ENCODE assay signal across 29 cellular contexts in genomic region chr2:160534249-160534648, GRCh38.
"Had no signal": no experiment of that assay in that cellular context is flagged by ENCODE, and none has a peak within 500 bp of the region (broad histone marks: within the 10 kb centered on the region; RNA-seq: fewer than 3 reads in every experiment).

No MANE protein-coding gene starts in this region.

- H3K27ac ChIP-seq: brain microvascular endothelial cell, cardiac muscle cell, KMS-11, RWPE1, SJCRH30, VCaP had no signal

- H3K27me3 ChIP-seq: brain microvascular endothelial cell, cardiac muscle cell, SJCRH30 had no signal

- H3K9me3 ChIP-seq: SK-N-SH had no signal

- H3K4me3 ChIP-seq: cardiac muscle cell, SJCRH30 had no signal

- DNase-seq: activated CD4-positive, alpha-beta memory T cell treated with anti-CD3 and anti-CD28 coated beads for 36 hours; activated CD4-positive, alpha-beta T cell treated with anti-CD3 and anti-CD28 coated beads, Interleukin-2, amount 10 ng/mL, durations not matched to agents 7 days and 5 days; activated CD4-positive, CD25-positive, alpha-beta regulatory T cell; activated CD8-positive, alpha-beta memory T cell treated with anti-CD3 and anti-CD28 coated beads for 24 hours; activated effector memory CD4-positive, alpha-beta T cell treated with anti-CD3 and anti-CD28 coated beads, Interleukin-2, amount 50 U/mL, for 16 hours; activated naive CD4-positive, alpha-beta T cell treated with Interleukin-2 at 50 U/mL for 16 hours; activated naive CD8-positive, alpha-beta T cell treated with anti-CD3 and anti-CD28 coated beads, Interleukin-2, amount 50 U/mL, for 24 hours; activated T-cell treated with anti-CD3 and anti-CD28 coated beads, Interleukin-2, amount 50 U/mL, for 4 hours; NCI-H1092; NCI-H1417; NCI-H1694; NCI-H2029; NCI-H2107; NCI-H2171 treated with DMSO at 0.1 percent for 48 hours; NCI-H226; NCI-H69; NK-92 treated with Interleukin-12 subunit alpha and Interleukin-12 subunit beta, amount 100 ng/mL, for 24 hours; OCI-M1; Right ventricle myocardium superior; SJCRH30; SK-N-SH; T-helper 1 cell had no signal

- H3K9ac ChIP-seq: KMS-11, SK-N-SH had no signal

- H3K4me2 ChIP-seq: KMS-11, SK-N-SH had no signal

- H3K36me3 ChIP-seq: brain microvascular endothelial cell, cardiac muscle cell, SJCRH30 had no signal

- ATAC-seq: activated naive CD4-positive, alpha-beta T cell treated with anti-CD3 and anti-CD28 coated beads, Interleukin-2, amount 50 U/mL, for 72 hours; activated naive CD8-positive, alpha-beta T cell treated with anti-CD3 and anti-CD28 coated beads, Interleukin-2, amount 50 U/mL, for 24 hours; activated T-cell treated with anti-CD3 and anti-CD28 coated beads, Interleukin-2, amount 50 U/mL, for 4 hours; Panc1 had no signal
